Comparison of ENCODE assay signal across 1 cellular context in the genomic region with DNA sequence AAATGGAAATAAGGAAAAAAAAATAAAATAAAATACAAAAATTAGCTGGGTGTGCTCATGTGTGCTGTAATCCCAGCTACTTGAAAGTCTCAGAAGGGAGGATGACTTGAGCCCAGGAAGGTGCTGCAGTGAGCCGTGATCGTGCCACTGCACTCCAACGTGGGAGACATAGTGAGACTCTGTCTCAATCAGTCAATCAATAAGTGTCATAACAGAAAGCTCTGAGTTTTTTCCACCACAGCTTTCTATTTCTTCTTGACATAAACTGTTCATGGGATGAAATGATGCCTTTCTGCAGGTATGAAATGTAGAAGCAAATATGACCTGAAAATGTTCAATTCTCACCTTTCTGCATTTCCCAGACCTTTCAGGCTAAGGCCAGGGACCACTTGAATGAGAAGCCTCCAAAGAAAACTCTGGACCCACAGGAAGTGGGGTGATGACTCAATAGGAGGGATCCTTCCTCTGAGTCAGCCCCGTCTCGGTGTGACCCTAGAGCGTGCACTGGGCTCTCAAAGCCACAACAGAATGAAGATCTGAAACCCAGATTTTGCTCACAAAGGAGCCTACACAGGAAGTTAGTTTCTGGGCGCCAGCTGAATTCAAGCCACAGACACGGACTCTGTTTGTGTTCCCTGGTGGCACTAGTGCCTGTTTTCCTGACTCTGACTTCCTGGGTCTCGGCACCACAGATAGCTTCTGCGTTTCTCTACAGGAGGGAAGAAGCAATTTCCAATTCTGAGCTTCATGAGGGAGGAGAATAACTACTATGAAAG.
TF ChIP-seq lines count a peak whose summit lies in the region.

No MANE protein-coding gene starts in this region.

TF ChIP-seq in SK-N-SH treated with all-trans-retinoic acid at 6 μM for 48 hours, 23 proteins besides CTCF, POLR2A, EP300 and RAD21 (continued from another document):
- TF ChIP-seq, protein P1, sequence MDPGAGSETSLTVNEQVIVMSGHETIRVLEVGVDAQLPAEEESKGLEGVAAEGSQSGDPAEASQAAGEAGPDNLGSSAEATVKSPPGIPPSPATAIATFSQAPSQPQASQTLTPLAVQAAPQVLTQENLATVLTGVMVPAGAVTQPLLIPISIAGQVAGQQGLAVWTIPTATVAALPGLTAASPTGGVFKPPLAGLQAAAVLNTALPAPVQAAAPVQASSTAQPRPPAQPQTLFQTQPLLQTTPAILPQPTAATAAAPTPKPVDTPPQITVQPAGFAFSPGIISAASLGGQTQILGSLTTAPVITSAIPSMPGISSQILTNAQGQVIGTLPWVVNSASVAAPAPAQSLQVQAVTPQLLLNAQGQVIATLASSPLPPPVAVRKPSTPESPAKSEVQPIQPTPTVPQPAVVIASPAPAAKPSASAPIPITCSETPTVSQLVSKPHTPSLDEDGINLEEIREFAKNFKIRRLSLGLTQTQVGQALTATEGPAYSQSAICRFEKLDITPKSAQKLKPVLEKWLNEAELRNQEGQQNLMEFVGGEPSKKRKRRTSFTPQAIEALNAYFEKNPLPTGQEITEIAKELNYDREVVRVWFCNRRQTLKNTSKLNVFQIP (CRISPR knock-in tag; IDR thresholded peaks at IDR 0.05; ENCODE audit: borderline replicate concordance, low read depth) = no peak
- no peak for TF ChIP-seq ESRRG (CRISPR knock-in tag; IDR thresholded peaks at IDR 0.05)
- no peak for TF ChIP-seq TOX (CRISPR knock-in tag; IDR thresholded peaks at IDR 0.05; ENCODE audit: borderline replicate concordance)
